Comparison of ENCODE assay signal across 9 cellular contexts in the genomic region with DNA sequence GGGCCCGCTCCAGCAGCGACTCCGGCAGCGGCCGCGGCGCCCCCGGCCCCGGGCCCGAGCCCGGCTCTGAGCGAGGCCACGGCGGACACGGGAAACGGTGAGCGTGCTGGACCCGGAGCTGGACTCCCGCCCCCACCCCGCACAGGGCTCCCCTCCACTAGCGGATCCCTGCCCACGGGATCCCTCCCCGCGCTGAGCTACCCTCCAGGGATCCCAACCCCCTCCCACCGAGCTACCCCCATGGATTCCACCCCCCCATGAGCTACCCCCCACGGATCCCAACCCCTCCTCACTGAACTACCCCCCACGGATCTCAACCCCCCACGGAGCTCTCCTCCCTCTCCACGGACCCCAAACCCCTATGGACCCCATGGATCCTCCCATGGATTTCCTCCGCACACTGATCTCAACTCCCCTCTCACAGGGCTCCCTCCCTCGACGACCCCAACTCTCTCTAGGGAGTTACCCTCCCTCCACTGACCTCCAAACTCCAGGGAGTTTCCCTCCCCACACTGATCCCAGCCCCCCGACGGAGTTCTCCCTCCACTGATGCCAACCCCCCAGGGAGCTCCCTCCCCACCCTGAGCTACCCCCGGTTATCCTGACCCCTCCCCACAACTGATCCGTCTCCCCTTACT. TPM values are rescaled to one million over a fixed set of nuclear protein-coding genes. Genes with fewer than 3 reads are reported as not detected.
A peak's percentile ranks its signal among the peaks of the same experiment; 100 is the strongest.
DNase-seq lines count a peak whose midpoint lies in the region; ATAC-seq and TF ChIP-seq lines count a peak whose summit lies in the region.
"Had no signal": no experiment of that assay in that cellular context is flagged by ENCODE, and none has a peak within 500 bp of the region (broad histone marks: within the 10 kb centered on the region; RNA-seq: fewer than 3 reads in every experiment).

No MANE protein-coding gene starts in this region.

- no peak overlapping the region for H2AFZ ChIP-seq in GM23338

- no peaks in the 10 kb centered on the region for H3K79me2 ChIP-seq in GM23338 (replicated peaks; ENCODE audit: insufficient read depth)

- peaks cover 54% of the 10 kb centered on the region for H3K27me3 Mint-ChIP-seq in GM23338 (ENCODE audit: insufficient read depth, low read depth, poor library complexity)
- H3K27me3 Mint-ChIP-seq in activated CD4-positive, alpha-beta memory T cell treated with anti-CD3 and anti-CD28 coated beads, Interleukin-2, amount 10 ng/mL, durations not matched to agents 7 days and 5 days, result peaks cover 50% of the 10 kb centered on the region

- DNase-seq in GM23338 (ENCODE audit: low spot score), result peak; percentile 72
- DNase-seq in activated CD4-positive, alpha-beta memory T cell treated with anti-CD3 and anti-CD28 coated beads, Interleukin-2, amount 10 ng/mL, durations not matched to agents 7 days and 5 days, result no peak
- DNase-seq in fibroblast of the aortic adventitia (ENCODE audit: low read depth), result no peak
- no peak for DNase-seq in sigmoid colon
- DNase-seq in glomerular visceral epithelial cell (ENCODE audit: extremely low spot score), result no peak
- no peak for DNase-seq in central memory CD4-positive, alpha-beta T cell
- DNase-seq: NCI-H774 had no signal

- H3K27ac Mint-ChIP-seq in GM23338, result no peak overlapping the region
- no peak overlapping the region for H3K27ac Mint-ChIP-seq in activated CD4-positive, alpha-beta memory T cell treated with anti-CD3 and anti-CD28 coated beads, Interleukin-2, amount 10 ng/mL, durations not matched to agents 7 days and 5 days

- peak overlapping the region; percentile 76 for H3K4me3 ChIP-seq in GM23338
- H3K4me3 ChIP-seq in fibroblast of the aortic adventitia (ENCODE audit: low read depth, low read length), result peak overlapping the region; percentile 37
- H3K4me3 ChIP-seq in sigmoid colon, result peak overlapping the region; percentile 12 to 53 (median 48)

- H4K20me1 ChIP-seq in GM23338 (replicated peaks; ENCODE audit: insufficient read depth), result no peaks in the 10 kb centered on the region; the same call in 1 of the 2 replicates

- H3K27me3 ChIP-seq in GM23338 (ENCODE audit: insufficient read depth), result peaks cover 56% of the 10 kb centered on the region
- peaks cover 19 to 44% (median 26%) of the 10 kb centered on the region in 3 donors for H3K27me3 ChIP-seq in sigmoid colon

- peaks cover 2% of the 10 kb centered on the region; the same call in 2 of the 3 replicates for H3K9me3 Mint-ChIP-seq in GM23338
- H3K9me3 Mint-ChIP-seq in activated CD4-positive, alpha-beta memory T cell treated with anti-CD3 and anti-CD28 coated beads, Interleukin-2, amount 10 ng/mL, durations not matched to agents 7 days and 5 days, result no peaks in the 10 kb centered on the region

- H3K36me3 ChIP-seq in GM23338 (ENCODE audit: insufficient read depth) (no peaks in the 10 kb centered on the region), sigmoid colon (no peaks in the 10 kb centered on the region)

- TF ChIP-seq EP300 in sigmoid colon (IDR thresholded peaks at IDR 0.05), result no peak

- peak overlapping the region; percentile 87 for H3K4me2 ChIP-seq in GM23338

- TF ChIP-seq CTCF in GM23338 (conservative IDR thresholded peaks at IDR 0.05; ENCODE audit: low read depth in 2 of 2) (no peak), fibroblast of the aortic adventitia (IDR thresholded peaks at IDR 0.05; ENCODE audit: insufficient read depth, low read length) (no peak), sigmoid colon (IDR thresholded peaks at IDR 0.05) (no peak)

- H3K9me3 ChIP-seq in sigmoid colon, result no peaks in the 10 kb centered on the region

- intact Hi-C loops in sigmoid colon (cut with DNase I), result loop anchor here (5.0 kb wide), 1 partner anchor 35 kb away; no protein-coding TSS in a partner anchor

- H3K4me3 Mint-ChIP-seq in GM23338, result peak overlapping the region; percentile 92
- H3K4me3 Mint-ChIP-seq in activated CD4-positive, alpha-beta memory T cell treated with anti-CD3 and anti-CD28 coated beads, Interleukin-2, amount 10 ng/mL, durations not matched to agents 7 days and 5 days, result peak overlapping the region; percentile 37

- POLR2A ChIA-PET in activated CD4-positive, alpha-beta memory T cell treated with anti-CD3 and anti-CD28 coated beads, Interleukin-2, amount 10 ng/mL, durations not matched to agents 7 days and 5 days (lab: Charles Lee), result interaction anchor here (1.7 to 2.0 kb wide), 2 partner anchors 8 to 36 kb away, joined by 5 to 7 read pairs; no protein-coding TSS in a partner anchor

- H3K27ac ChIP-seq in GM23338 (ENCODE audit: low read depth) (no peak overlapping the region), sigmoid colon (no peak overlapping the region)

- WGBS in sigmoid colon, 2 donors, result 2 to 3% methylated on average over 36 of the region's 36 CpGs

- ATAC-seq in GM23338 (peak; percentile 16), GM19328 (IDR thresholded peaks at IDR 0.05; ENCODE audit: unreplicated experiment) (no peak), HG03354 (IDR thresholded peaks at IDR 0.05; ENCODE audit: poor library complexity, severe bottlenecking, unreplicated experiment) (no peak)

- CTCF ChIA-PET in activated CD4-positive, alpha-beta memory T cell treated with anti-CD3 and anti-CD28 coated beads, Interleukin-2, amount 10 ng/mL, durations not matched to agents 7 days and 5 days (lab: Charles Lee), result interaction anchor here (1.8 to 2.3 kb wide), 2 partner anchors 10 to 19 kb away, joined by 5 to 8 read pairs; no protein-coding TSS in a partner anchor

- H3K9me2 ChIP-seq in GM23338 (ENCODE audit: insufficient read depth), result no peaks in the 10 kb centered on the region

- H3K4me1 Mint-ChIP-seq in GM23338, result peaks cover 21% of the 10 kb centered on the region
- peaks cover 13% of the 10 kb centered on the region for H3K4me1 Mint-ChIP-seq in activated CD4-positive, alpha-beta memory T cell treated with anti-CD3 and anti-CD28 coated beads, Interleukin-2, amount 10 ng/mL, durations not matched to agents 7 days and 5 days

- TF ChIP-seq POLR2A in sigmoid colon (IDR thresholded peaks at IDR 0.05), result no peak

- peaks cover 5% of the 10 kb centered on the region; the same call in 2 of the 3 replicates for H3K36me3 Mint-ChIP-seq in GM23338 (ENCODE audit: low read depth)
- no peaks in the 10 kb centered on the region for H3K36me3 Mint-ChIP-seq in activated CD4-positive, alpha-beta memory T cell treated with anti-CD3 and anti-CD28 coated beads, Interleukin-2, amount 10 ng/mL, durations not matched to agents 7 days and 5 days (ENCODE audit: low read depth)

- H3K4me1 ChIP-seq in GM23338 (ENCODE audit: insufficient read depth) (peaks cover 9% of the 10 kb centered on the region), sigmoid colon (peaks cover 0 to 21% (median 18%) of the 10 kb centered on the region in 4 donors)

- peaks cover 7% of the 10 kb centered on the region; the same call in 1 of the 2 replicates for H3F3A ChIP-seq in GM23338 (replicated peaks; ENCODE audit: low read depth)

TF ChIP-seq in GM23338, 12 proteins besides CTCF, POLR2A, EP300 and RAD21 (continues in another document):
- no peak for TF ChIP-seq STAT1 (IDR thresholded peaks at IDR 0.05; ENCODE audit: unreplicated experiment)
- no peak for TF ChIP-seq NANOG (IDR thresholded peaks at IDR 0.05; ENCODE audit: borderline replicate concordance)
- no peak for TF ChIP-seq JUNB (IDR thresholded peaks at IDR 0.05; ENCODE audit: unreplicated experiment)
- no peak for TF ChIP-seq EZH2 (IDR thresholded peaks at IDR 0.05; ENCODE audit: low read depth, unreplicated experiment)
- TF ChIP-seq, protein P1, sequence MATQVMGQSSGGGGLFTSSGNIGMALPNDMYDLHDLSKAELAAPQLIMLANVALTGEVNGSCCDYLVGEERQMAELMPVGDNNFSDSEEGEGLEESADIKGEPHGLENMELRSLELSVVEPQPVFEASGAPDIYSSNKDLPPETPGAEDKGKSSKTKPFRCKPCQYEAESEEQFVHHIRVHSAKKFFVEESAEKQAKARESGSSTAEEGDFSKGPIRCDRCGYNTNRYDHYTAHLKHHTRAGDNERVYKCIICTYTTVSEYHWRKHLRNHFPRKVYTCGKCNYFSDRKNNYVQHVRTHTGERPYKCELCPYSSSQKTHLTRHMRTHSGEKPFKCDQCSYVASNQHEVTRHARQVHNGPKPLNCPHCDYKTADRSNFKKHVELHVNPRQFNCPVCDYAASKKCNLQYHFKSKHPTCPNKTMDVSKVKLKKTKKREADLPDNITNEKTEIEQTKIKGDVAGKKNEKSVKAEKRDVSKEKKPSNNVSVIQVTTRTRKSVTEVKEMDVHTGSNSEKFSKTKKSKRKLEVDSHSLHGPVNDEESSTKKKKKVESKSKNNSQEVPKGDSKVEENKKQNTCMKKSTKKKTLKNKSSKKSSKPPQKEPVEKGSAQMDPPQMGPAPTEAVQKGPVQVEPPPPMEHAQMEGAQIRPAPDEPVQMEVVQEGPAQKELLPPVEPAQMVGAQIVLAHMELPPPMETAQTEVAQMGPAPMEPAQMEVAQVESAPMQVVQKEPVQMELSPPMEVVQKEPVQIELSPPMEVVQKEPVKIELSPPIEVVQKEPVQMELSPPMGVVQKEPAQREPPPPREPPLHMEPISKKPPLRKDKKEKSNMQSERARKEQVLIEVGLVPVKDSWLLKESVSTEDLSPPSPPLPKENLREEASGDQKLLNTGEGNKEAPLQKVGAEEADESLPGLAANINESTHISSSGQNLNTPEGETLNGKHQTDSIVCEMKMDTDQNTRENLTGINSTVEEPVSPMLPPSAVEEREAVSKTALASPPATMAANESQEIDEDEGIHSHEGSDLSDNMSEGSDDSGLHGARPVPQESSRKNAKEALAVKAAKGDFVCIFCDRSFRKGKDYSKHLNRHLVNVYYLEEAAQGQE (IDR thresholded peaks at IDR 0.05; ENCODE audit: unreplicated experiment), result no peak
- no peak for TF ChIP-seq EZH2phosphoT487 (IDR thresholded peaks at IDR 0.05; ENCODE audit: unreplicated experiment)
- no peak for TF ChIP-seq ZNF331 (CRISPR knock-in tag; IDR thresholded peaks at IDR 0.05; ENCODE audit: low read depth)

RNA-seq across cellular contexts. Expression of a gene that starts 20.6 kb away (rescaled TPM):
- total RNA-seq in GM23338 (2014; rRNA removed; shearing (Covaris generic)), result 47.5 and 48.1 TPM in 2 replicates
- polyA plus RNA-seq in GM23338 (2016; fragmentation: Nextera tagmentation; extraction: Ambion mirVana), result 437 and 458 TPM in 2 replicates
- 10 to 100 TPM; 33.7 to 38.4 TPM for total RNA-seq in activated CD4-positive, alpha-beta memory T cell treated with anti-CD3 and anti-CD28 coated beads, Interleukin-2, amount 10 ng/mL, durations not matched to agents 7 days and 5 days
- 91.8 and 128 TPM in 2 replicates for total RNA-seq in fibroblast of the aortic adventitia (ENCODE audit: low replicate concordance)
- 1,000 to 10,000 TPM in 3 of 4 donors, 100 to 1,000 TPM in 1; 929 to 2,528 (median 1,357) TPM for total RNA-seq in sigmoid colon
- 100 to 1,000 TPM; 202 to 340 (median 208) TPM for polyA plus RNA-seq in sigmoid colon
